Comparison of ENCODE assay signal across 8 cellular contexts in the genomic region with DNA sequence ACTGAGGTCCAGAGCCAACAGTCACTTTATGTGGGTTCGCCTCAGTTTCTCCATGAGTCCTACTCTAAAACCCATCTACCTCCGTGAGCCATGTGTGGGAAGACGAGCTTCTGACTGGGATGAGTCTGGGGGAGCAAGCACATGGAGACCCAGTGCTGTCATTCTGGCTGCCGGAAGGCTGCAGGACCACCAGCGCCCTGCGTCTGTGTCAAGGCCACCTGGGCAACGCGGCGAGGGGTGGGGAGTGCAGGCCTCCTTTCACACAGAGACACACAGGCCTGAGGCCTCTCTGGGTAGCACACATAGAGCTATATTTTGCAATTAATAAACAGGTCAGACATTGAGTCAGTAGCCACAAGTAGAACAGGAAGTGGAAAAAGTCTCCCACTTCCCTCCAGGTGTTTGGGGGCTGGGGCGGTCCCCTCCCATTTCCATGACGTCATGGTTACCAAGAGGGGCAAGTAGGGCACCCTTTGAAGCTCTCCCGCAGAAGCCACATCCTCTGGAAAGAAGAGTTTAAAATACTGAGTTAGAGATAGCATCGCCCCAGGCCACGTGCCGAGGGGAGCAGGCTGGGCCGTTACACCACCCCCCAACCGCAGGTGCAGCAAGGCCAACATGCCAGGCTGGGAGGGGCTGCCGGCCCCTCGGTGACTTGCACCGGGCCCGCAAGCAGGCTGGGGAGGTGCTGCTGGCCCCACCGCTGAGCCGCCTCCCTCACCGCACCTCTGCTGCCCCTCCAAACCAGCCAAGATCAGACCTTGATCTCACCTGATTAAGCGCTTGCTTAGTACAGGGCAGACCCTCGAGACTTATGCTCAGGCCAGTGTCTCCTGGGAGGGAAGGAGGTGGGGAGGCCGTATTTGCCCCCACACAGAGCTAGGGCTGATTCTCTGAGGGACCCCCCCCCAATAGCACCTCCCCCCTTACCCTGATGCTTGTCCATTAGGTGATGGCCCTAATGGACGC. TPM values are rescaled to one million over a fixed set of nuclear protein-coding genes. Genes with fewer than 3 reads are reported as not detected.
DNase-seq lines count a peak whose midpoint lies in the region; ATAC-seq and TF ChIP-seq lines count a peak whose summit lies in the region.

No MANE protein-coding gene starts in this region.

- H3K9me2 ChIP-seq in DOHH2 (replicated peaks; ENCODE audit: control insufficient read depth, low read length), result no peaks in the 10 kb centered on the region

- H4K20me1 ChIP-seq in DOHH2 (ENCODE audit: control insufficient read depth, insufficient read depth, low read depth, low read length) (no peaks in the 10 kb centered on the region), KMS-11 (ENCODE audit: insufficient read depth) (no peaks in the 10 kb centered on the region)

- peak overlapping the region; percentile 7; the same call in 1 of the 2 replicates for H2AFZ ChIP-seq in KMS-11 (ENCODE audit: low read depth)

- peak; percentile 98 for DNase-seq in activated CD4-positive, alpha-beta T cell treated with anti-CD3 and anti-CD28 coated beads for 48 hours
- peak; percentile 81 for DNase-seq in dermis blood vessel endothelial cell
- peak; percentile 98 for DNase-seq in naive B cell
- DNase-seq in stimulated activated naive CD8-positive, alpha-beta T cell treated with anti-CD3 and anti-CD28 coated beads, Interleukin-15, Interleukin-2, amounts not matched to agents 100 U/mL and 50 U/mL, for 24 hours, result peak; percentile 95
- no peak for DNase-seq in DMS114 treated with DMSO at 0.1 percent for 48 hours (lab: John Stamatoyannopoulos, UW; ENCODE audit: unreplicated experiment)

- H3K4me2 ChIP-seq in DOHH2 (ENCODE audit: low read length) (peak overlapping the region; percentile 94), KMS-11 (peak overlapping the region; percentile 79)

- H3K4me3 Mint-ChIP-seq in naive B cell, result peak overlapping the region; percentile 77 to 94 (median 86)

- H3K9me3 ChIP-seq in DOHH2 (ENCODE audit: control insufficient read depth, insufficient read depth, low read length), result no peaks in the 10 kb centered on the region

- peak overlapping the region; percentile 97 to 100 (median 98) for H3K27ac Mint-ChIP-seq in naive B cell

- H3K79me2 ChIP-seq in DOHH2 (ENCODE audit: control insufficient read depth, low read length) (no peaks in the 10 kb centered on the region), KMS-11 (ENCODE audit: insufficient read depth, low read depth) (no peaks in the 10 kb centered on the region)

- H3K9me3 Mint-ChIP-seq in naive B cell, result no peaks in the 10 kb centered on the region

- H3K4me3 ChIP-seq in DOHH2 (ENCODE audit: low read length) (peak overlapping the region; percentile 77), KMS-11 (IDR thresholded peaks at IDR 0.05; ENCODE audit: insufficient read depth, low read depth, low read length) (no peak overlapping the region)

- peak overlapping the region; percentile 86 for H3K9ac ChIP-seq in KMS-11

- TF ChIP-seq CTCF in DOHH2 (IDR thresholded peaks at IDR 0.05; ENCODE audit: low read depth, low read length, poor library complexity, severe bottlenecking), result no peak
- no peak for TF ChIP-seq CTCF in KMS-11 (conservative IDR thresholded peaks at IDR 0.05; ENCODE audit: low read depth, low read length)

- H3K27ac ChIP-seq in DOHH2 (ENCODE audit: low read depth, low read length), result peak overlapping the region; percentile 99
- H3K27ac ChIP-seq in KMS-11, result peak overlapping the region; percentile 98

- H3K36me3 Mint-ChIP-seq in naive B cell, result no peaks in the 10 kb centered on the region

- H3F3A ChIP-seq in DOHH2 (ENCODE audit: control insufficient read depth, insufficient read depth), result peaks cover 30% of the 10 kb centered on the region

- H3K27me3 ChIP-seq in DOHH2 (ENCODE audit: control insufficient read depth, low read length), result no peaks in the 10 kb centered on the region
- no peaks in the 10 kb centered on the region for H3K27me3 ChIP-seq in KMS-11 (ENCODE audit: insufficient read depth, low read depth)

- ATAC-seq in GM21723 (IDR thresholded peaks at IDR 0.05; ENCODE audit: unreplicated experiment) (peak; percentile 71), naive B cell (ENCODE audit: low read depth in 2 of 2) (peak; percentile 82 to 83)
- ATAC-seq in stimulated activated naive CD8-positive, alpha-beta T cell treated with anti-CD3 and anti-CD28 coated beads, Interleukin-15, Interleukin-2, amounts not matched to agents 100 U/mL and 50 U/mL, for 24 hours, result peak; percentile 60

- H3K4me1 ChIP-seq in DOHH2 (ENCODE audit: control insufficient read depth, low read length) (peaks cover 95% of the 10 kb centered on the region), KMS-11 (ENCODE audit: low read depth, poor library complexity, severe bottlenecking) (peaks cover 86% of the 10 kb centered on the region)

- H3K27me3 Mint-ChIP-seq in naive B cell, result no peaks in the 10 kb centered on the region

- H3K4me1 Mint-ChIP-seq in naive B cell, result peaks cover 66 to 93% (median 85%) of the 10 kb centered on the region in 3 donors

- H3K36me3 ChIP-seq in DOHH2 (ENCODE audit: control insufficient read depth, low read length), result peaks cover 47% of the 10 kb centered on the region
- no peaks in the 10 kb centered on the region for H3K36me3 ChIP-seq in KMS-11 (ENCODE audit: insufficient read depth)

RNA-seq across cellular contexts. Expression of gene DAD1, which starts 32.7 kb away (rescaled TPM):
- 270 and 389 TPM in 2 replicates for total RNA-seq in dermis blood vessel endothelial cell
- 100 to 1,000 TPM; 427 to 721 (median 474) TPM for polyA plus RNA-seq in naive B cell (ENCODE audit: low read depth in 6 of 6)

RNA-seq across cellular contexts. Expression of gene ABHD4, which starts 41.8 kb away (rescaled TPM):
- 14.3 and 19.3 TPM in 2 replicates for total RNA-seq in dermis blood vessel endothelial cell
- polyA plus RNA-seq in naive B cell (ENCODE audit: low read depth in 6 of 6), result 10 to 100 TPM in 2 of 6 donors, 1 to 10 TPM in 4; 4.8 to 14.1 (median 9.2) TPM
